In the genomic region with DNA sequence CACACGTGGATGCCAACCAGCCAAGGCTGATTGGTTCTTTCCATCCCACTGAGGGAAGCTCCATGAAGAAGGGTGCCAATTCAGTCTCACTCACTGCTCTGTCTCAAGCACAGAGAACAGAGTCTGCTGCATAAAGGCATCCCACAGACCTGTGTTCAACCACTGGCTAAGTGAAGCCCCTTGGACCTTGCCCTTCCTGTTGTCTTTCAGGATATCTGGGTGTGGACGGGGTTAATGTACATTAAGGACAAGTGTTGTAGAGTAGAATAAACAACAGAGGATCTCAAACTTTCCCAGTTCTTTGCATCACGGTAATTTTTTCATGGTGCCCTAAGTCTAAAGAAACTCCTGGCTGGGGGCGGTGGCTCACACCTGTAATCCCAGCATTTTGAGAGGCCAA, we compare ENCODE assay signal across 15 cellular contexts.
"Had no signal": no experiment of that assay in that cellular context is flagged by ENCODE, and none has a peak within 500 bp of the region (broad histone marks: within the 10 kb centered on the region; RNA-seq: fewer than 3 reads in every experiment).

No MANE protein-coding gene starts in this region.

- H3K4me2 ChIP-seq: SK-N-SH had no signal

- H3K4me3 Mint-ChIP-seq: T-cell had no signal

- H3K9ac ChIP-seq: SK-N-SH had no signal

- ATAC-seq: T-cell had no signal

- H3K4me1 Mint-ChIP-seq: T-cell had no signal

- FAIRE-seq: RCC 7860 had no signal

- H3K9me3 ChIP-seq: MG63, SK-N-SH had no signal

- H3K9me3 Mint-ChIP-seq: T-cell had no signal

- DNase-seq: IMR-90, Karpas-422, KG1, MG63, NCI-H1930, NCI-H226, NCI-H446, NCI-H510A, NCI-H774, RPMI8226, SHP77, SW 1271, T-cell had no signal

- H3K27me3 ChIP-seq: MG63 had no signal

- H3K27ac Mint-ChIP-seq: T-cell had no signal

- H3K36me3 Mint-ChIP-seq: T-cell had no signal
